Comparison of ENCODE assay signal across 16 cellular contexts in the genomic region with DNA sequence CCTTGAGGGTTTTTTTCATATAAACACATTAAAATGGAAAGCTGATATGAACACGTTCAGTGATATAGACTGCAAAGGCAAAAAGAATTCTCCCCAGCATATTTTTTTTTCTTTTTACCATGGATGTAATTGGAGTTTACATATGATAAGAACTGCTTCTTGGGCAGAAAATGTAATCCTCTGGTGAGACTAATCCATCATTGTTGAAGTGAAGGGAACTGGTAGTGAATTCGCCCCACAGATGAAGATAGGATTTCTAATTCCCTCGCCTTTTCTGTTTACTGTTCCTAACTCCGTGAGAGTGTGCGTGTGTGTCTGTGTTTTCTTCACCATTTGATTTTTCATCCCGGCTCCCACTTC.
DNase-seq lines count a peak whose midpoint lies in the region; ATAC-seq and TF ChIP-seq lines count a peak whose summit lies in the region.
"Had no signal": no experiment of that assay in that cellular context is flagged by ENCODE, and none has a peak within 500 bp of the region (broad histone marks: within the 10 kb centered on the region; RNA-seq: fewer than 3 reads in every experiment).

No MANE protein-coding gene starts in this region.

- no peaks in the 10 kb centered on the region for H3K27me3 Mint-ChIP-seq in CD8-positive, alpha-beta T cell (ENCODE audit: low read depth)
- H3K27me3 Mint-ChIP-seq in activated B cell treated with CpG ODN at 0.5 μM for 24 hours, result no peaks in the 10 kb centered on the region
- H3K27me3 Mint-ChIP-seq in immature natural killer cell (ENCODE audit: low read depth in 3 of 3), result peaks cover 0 to 10% (median 3%) of the 10 kb centered on the region in 3 donors
- H3K27me3 Mint-ChIP-seq: CD4-positive, CD25-positive, alpha-beta regulatory T cell had no signal

- H3K4me1 ChIP-seq in CD8-positive, alpha-beta T cell (ENCODE audit: insufficient read depth, low read length), result no peaks in the 10 kb centered on the region
- H3K4me1 ChIP-seq: lower lobe of right lung, right lobe of liver, vagina had no signal

- no peaks in the 10 kb centered on the region for H3K9me3 ChIP-seq in CD8-positive, alpha-beta T cell (ENCODE audit: low read length)
- H3K9me3 ChIP-seq: lower lobe of right lung, right lobe of liver, vagina had no signal

- H3K27ac Mint-ChIP-seq in CD8-positive, alpha-beta T cell, result peak overlapping the region; percentile 52
- H3K27ac Mint-ChIP-seq in activated B cell treated with CpG ODN at 0.5 μM for 24 hours (peak overlapping the region; percentile 89), immature natural killer cell (peak overlapping the region; percentile 79 to 86 (median 84))

- in situ Hi-C loops in KBM-7 (cut with MboI; ENCODE audit: low pct_unique_long_range_greater_than_20kb, low sequenced_read_pairs), result no loop called here

- no peak for DNase-seq in CD8-positive, alpha-beta T cell
- DNase-seq in GM20000 (ENCODE audit: low spot score), result peak; percentile 15
- no peak for DNase-seq in activated B cell treated with CpG ODN at 0.5 μM for 24 hours
- DNase-seq in immature natural killer cell, result no peak
- DNase-seq in KBM-7, result no peak
- DNase-seq in NCI-H1048 (lab: John Stamatoyannopoulos, UW), result no peak
- DNase-seq in D341Med (ENCODE audit: low spot score), result no peak
- DNase-seq: Kasumi-1, lower lobe of right lung, NCI-H187 treated with DMSO at 0.1 percent for 48 hours, right lobe of liver, SIG-M5, T1000 had no signal

- no peaks in the 10 kb centered on the region for H3K27me3 ChIP-seq in CD8-positive, alpha-beta T cell (ENCODE audit: insufficient read depth, low read length)
- H3K27me3 ChIP-seq: right lobe of liver, vagina had no signal

- no peak overlapping the region for H3K4me3 ChIP-seq in CD8-positive, alpha-beta T cell (ENCODE audit: low read depth, low read length)
- H3K4me3 ChIP-seq: right lobe of liver, vagina had no signal

- no peak for TF ChIP-seq CTCF in CD8-positive, alpha-beta T cell (IDR thresholded peaks at IDR 0.05)
- no peak for TF ChIP-seq CTCF in GM20000 (IDR thresholded peaks at IDR 0.05; ENCODE audit: extremely low read depth, missing control alignments)
- TF ChIP-seq CTCF in activated B cell treated with CpG ODN at 0.5 μM for 24 hours (IDR thresholded peaks at IDR 0.05), result no peak

- H3K4me1 Mint-ChIP-seq in CD8-positive, alpha-beta T cell (ENCODE audit: low read depth), result peaks cover 16% of the 10 kb centered on the region
- H3K4me1 Mint-ChIP-seq in activated B cell treated with CpG ODN at 0.5 μM for 24 hours, result peaks cover 55% of the 10 kb centered on the region
- H3K4me1 Mint-ChIP-seq in immature natural killer cell, result peaks cover 34 to 61% of the 10 kb centered on the region in 2 donors

- intact Hi-C loops in CD8-positive, alpha-beta T cell (cut with DNase I, micrococcal nuclease), result no loop called here
- intact Hi-C loops in activated B cell treated with CpG ODN at 0.5 μM for 24 hours (cut with micrococcal nuclease), result loop anchor here (1.0 to 10.0 kb wide), 9 partner anchors 20 to 523 kb away; no protein-coding TSS in a partner anchor

- POLR2A ChIA-PET in CD8-positive, alpha-beta T cell (lab: Charles Lee), result no interaction called here
- POLR2A ChIA-PET in activated B cell treated with CpG ODN at 0.5 μM for 24 hours (lab: Charles Lee), result interaction anchor here (0.9 to 1.7 kb wide), 4 partner anchors 19 to 213 kb away, joined by 3 to 12 read pairs (median 5); no protein-coding TSS in a partner anchor

- ATAC-seq in CD8-positive, alpha-beta T cell, result no peak
- no peak for ATAC-seq in activated B cell treated with CpG ODN at 0.5 μM for 24 hours (ENCODE audit: low read depth)

- no peak overlapping the region for H3K27ac ChIP-seq in CD8-positive, alpha-beta T cell (ENCODE audit: low read depth, low read length)
- H3K27ac ChIP-seq: lower lobe of right lung, right lobe of liver, vagina had no signal

- H3K4me3 Mint-ChIP-seq in CD8-positive, alpha-beta T cell, result no peak overlapping the region
- H3K4me3 Mint-ChIP-seq in activated B cell treated with CpG ODN at 0.5 μM for 24 hours, result peak overlapping the region; percentile 58
- H3K4me3 Mint-ChIP-seq in immature natural killer cell, result peak overlapping the region in 2 of 5 donors; percentile 9 to 68
- H3K4me3 Mint-ChIP-seq: neural crest cell had no signal

- H3K36me3 Mint-ChIP-seq in CD8-positive, alpha-beta T cell, result peaks cover 36% of the 10 kb centered on the region
- peaks cover 25% of the 10 kb centered on the region for H3K36me3 Mint-ChIP-seq in activated B cell treated with CpG ODN at 0.5 μM for 24 hours (ENCODE audit: low read depth)
- H3K36me3 Mint-ChIP-seq in immature natural killer cell, result peaks cover 0 to 3% (median 0%) of the 10 kb centered on the region in 3 donors

- no peaks in the 10 kb centered on the region for H3K9me3 Mint-ChIP-seq in CD8-positive, alpha-beta T cell
- H3K9me3 Mint-ChIP-seq in activated B cell treated with CpG ODN at 0.5 μM for 24 hours (peaks cover 2% of the 10 kb centered on the region), immature natural killer cell (no peaks in the 10 kb centered on the region)

- no peaks in the 10 kb centered on the region for H3K36me3 ChIP-seq in CD8-positive, alpha-beta T cell (ENCODE audit: insufficient read depth, low read length)
- H3K36me3 ChIP-seq: lower lobe of right lung, right lobe of liver, vagina had no signal

- CTCF ChIA-PET in CD8-positive, alpha-beta T cell (lab: Charles Lee), result no interaction called here
- CTCF ChIA-PET in activated B cell treated with CpG ODN at 0.5 μM for 24 hours (lab: Charles Lee), result no interaction called here
